Comparison of ENCODE assay signal across 25 cellular contexts in genomic region chr7:82202107-82202506, GRCh38.
DNase-seq lines count a peak whose midpoint lies in the region; ATAC-seq and FAIRE-seq lines count a peak whose summit lies in the region.
"Had no signal": no experiment of that assay in that cellular context is flagged by ENCODE, and none has a peak within 500 bp of the region (broad histone marks: within the 10 kb centered on the region; RNA-seq: fewer than 3 reads in every experiment).

No MANE protein-coding gene starts in this region.

- no peak overlapping the region for H3K4me3 Mint-ChIP-seq in stimulated activated naive CD8-positive, alpha-beta T cell treated with anti-CD3 and anti-CD28 coated beads, Interleukin-15, amount 100 ng/mL, for 72 hours
- no peak overlapping the region for H3K4me3 Mint-ChIP-seq in activated T-cell treated with anti-CD3 and anti-CD28 coated beads, Interleukin-2, amount 50 U/mL, for 24 hours
- H3K4me3 Mint-ChIP-seq: CD14-positive monocyte; CD4-positive, alpha-beta T cell; CD8-positive, alpha-beta memory T cell had no signal

- H3K4me1 Mint-ChIP-seq in stimulated activated naive CD8-positive, alpha-beta T cell treated with anti-CD3 and anti-CD28 coated beads, Interleukin-15, amount 100 ng/mL, for 72 hours, result no peaks in the 10 kb centered on the region
- H3K4me1 Mint-ChIP-seq in activated T-cell treated with anti-CD3 and anti-CD28 coated beads, Interleukin-2, amount 50 U/mL, for 24 hours (ENCODE audit: low read depth), result no peaks in the 10 kb centered on the region
- H3K4me1 Mint-ChIP-seq: CD14-positive monocyte; CD8-positive, alpha-beta memory T cell had no signal

- H3K36me3 Mint-ChIP-seq in activated T-cell treated with anti-CD3 and anti-CD28 coated beads, Interleukin-2, amount 50 U/mL, for 24 hours (ENCODE audit: low read depth), result no peaks in the 10 kb centered on the region
- H3K36me3 Mint-ChIP-seq: CD14-positive monocyte; CD8-positive, alpha-beta memory T cell had no signal

- DNase-seq in NCI-H2171 treated with DMSO at 0.1 percent for 48 hours (lab: John Stamatoyannopoulos, UW) (peak; percentile 30), NCI-H2171 (lab: John Stamatoyannopoulos, UW) (no peak), urothelium cell line (ENCODE audit: low spot score) (no peak)
- no peak for DNase-seq in stimulated activated naive CD8-positive, alpha-beta T cell treated with anti-CD3 and anti-CD28 coated beads, Interleukin-15, amount 100 ng/mL, for 72 hours
- DNase-seq in stimulated activated naive CD8-positive, alpha-beta T cell treated with anti-CD3 and anti-CD28 coated beads, Interleukin-15, Interleukin-2, amounts not matched to agents 100 U/mL and 50 U/mL, for 24 hours, result no peak
- DNase-seq in activated T-cell treated with anti-CD3 and anti-CD28 coated beads, Interleukin-2, amount 50 U/mL, for 24 hours, result no peak
- DNase-seq: 8988T; ACHN; AML-193; BE2C; CD4-positive, alpha-beta T cell; CD8-positive, alpha-beta memory T cell; DMS 273 treated with DMSO at 0.1 percent for 48 hours; DMS79; EL; GDM1; GM23248; H7; HCEC 1CT had no signal

- no peak overlapping the region for H3K27ac Mint-ChIP-seq in stimulated activated naive CD8-positive, alpha-beta T cell treated with anti-CD3 and anti-CD28 coated beads, Interleukin-15, amount 100 ng/mL, for 72 hours
- no peak overlapping the region for H3K27ac Mint-ChIP-seq in activated T-cell treated with anti-CD3 and anti-CD28 coated beads, Interleukin-2, amount 50 U/mL, for 24 hours
- H3K27ac Mint-ChIP-seq: CD4-positive, alpha-beta T cell; CD8-positive, alpha-beta memory T cell had no signal

- H3K27me3 Mint-ChIP-seq in stimulated activated naive CD8-positive, alpha-beta T cell treated with anti-CD3 and anti-CD28 coated beads, Interleukin-15, amount 100 ng/mL, for 72 hours, result no peaks in the 10 kb centered on the region
- no peaks in the 10 kb centered on the region for H3K27me3 Mint-ChIP-seq in activated T-cell treated with anti-CD3 and anti-CD28 coated beads, Interleukin-2, amount 50 U/mL, for 24 hours
- H3K27me3 Mint-ChIP-seq: CD4-positive, alpha-beta T cell; CD8-positive, alpha-beta memory T cell had no signal

- ATAC-seq in stimulated activated naive CD8-positive, alpha-beta T cell treated with anti-CD3 and anti-CD28 coated beads, Interleukin-15, amount 100 ng/mL, for 72 hours, result peak; percentile 26
- no peak for ATAC-seq in stimulated activated naive CD8-positive, alpha-beta T cell treated with anti-CD3 and anti-CD28 coated beads, Interleukin-15, Interleukin-2, amounts not matched to agents 100 U/mL and 50 U/mL, for 24 hours
- ATAC-seq: A549, GM12878 had no signal

- H3K9me3 Mint-ChIP-seq in stimulated activated naive CD8-positive, alpha-beta T cell treated with anti-CD3 and anti-CD28 coated beads, Interleukin-15, amount 100 ng/mL, for 72 hours, result no peaks in the 10 kb centered on the region
- no peaks in the 10 kb centered on the region for H3K9me3 Mint-ChIP-seq in activated T-cell treated with anti-CD3 and anti-CD28 coated beads, Interleukin-2, amount 50 U/mL, for 24 hours
- H3K9me3 Mint-ChIP-seq: CD4-positive, alpha-beta T cell had no signal

- peak; percentile 9 for FAIRE-seq in urothelium cell line (lab: Jason Lieb, UNC)
- FAIRE-seq: A549, D721Med, GM12878, GM19239, H1 had no signal
